In the genomic region with DNA sequence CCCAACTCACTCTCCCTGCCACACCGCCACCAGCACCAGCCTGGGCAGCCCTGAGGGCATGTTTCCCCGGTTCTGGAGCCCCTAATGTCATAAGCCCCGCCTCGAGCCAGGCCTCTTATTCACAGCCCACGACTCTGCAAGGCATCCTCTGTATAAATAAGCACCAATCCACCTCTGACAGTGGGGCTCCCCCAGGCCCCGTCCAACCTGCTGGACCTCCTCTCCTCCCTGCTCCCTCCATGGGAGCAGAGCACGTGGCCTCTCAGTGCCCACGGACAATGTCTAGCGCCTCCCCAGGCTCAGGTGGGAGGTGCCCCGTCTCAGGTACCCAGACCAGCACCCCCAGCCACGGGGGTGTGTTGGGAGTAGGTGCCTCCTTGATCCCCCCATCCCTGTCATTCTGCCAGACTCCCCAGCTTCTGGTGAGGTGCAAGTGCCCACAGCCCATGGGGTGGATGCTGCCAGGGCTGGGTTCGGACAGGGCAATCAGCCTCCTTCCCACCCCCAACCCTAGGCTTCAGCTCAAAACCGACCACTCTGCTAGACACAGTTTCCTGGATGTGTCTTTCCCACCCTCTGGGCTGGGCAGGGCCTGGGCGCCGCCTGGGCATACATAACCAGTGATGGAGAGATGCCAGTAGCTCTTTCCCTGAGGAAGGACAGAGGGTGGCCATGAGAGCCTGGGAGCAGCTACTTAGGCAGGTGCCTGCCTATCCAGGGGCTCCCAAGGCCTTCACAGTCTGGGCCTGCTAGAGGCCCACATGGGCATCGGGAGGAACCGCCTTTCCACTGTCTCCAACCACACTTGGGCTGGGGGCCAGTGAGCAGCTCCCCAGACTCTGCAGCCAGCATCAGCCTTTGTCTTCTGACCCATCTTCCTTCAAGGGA, we compare ENCODE assay signal across 10 cellular contexts. TPM values are rescaled to one million over a fixed set of nuclear protein-coding genes. Genes with fewer than 3 reads are reported as not detected.
A peak's percentile ranks its signal among the peaks of the same experiment; 100 is the strongest.
DNase-seq lines count a peak whose midpoint lies in the region; ATAC-seq, FAIRE-seq and TF ChIP-seq lines count a peak whose summit lies in the region.
"Had no signal": no experiment of that assay in that cellular context is flagged by ENCODE, and none has a peak within 500 bp of the region (broad histone marks: within the 10 kb centered on the region; RNA-seq: fewer than 3 reads in every experiment).

No MANE protein-coding gene starts in this region.

- TF ChIP-seq CTCF in left ventricle myocardium inferior (IDR thresholded peaks at IDR 0.05; ENCODE audit: borderline replicate concordance) = no peak
- no peak for TF ChIP-seq CTCF in GM20000 (IDR thresholded peaks at IDR 0.05; ENCODE audit: extremely low read depth, missing control alignments)

- no peak overlapping the region for H3K27ac ChIP-seq in left ventricle myocardium inferior (replicated peaks)
- no peak overlapping the region for H3K27ac ChIP-seq in iPS-20b (ENCODE audit: low read length)
- H3K27ac ChIP-seq: esophagus muscularis mucosa had no signal

- FAIRE-seq in urothelium cell line (lab: Jason Lieb, UNC) = no peak

- intact Hi-C loops in left ventricle myocardium inferior (cut with micrococcal nuclease) (no loop called here), left cardiac atrium (cut with DNase I) (loop anchor here in 1 of 2 donors (10.0 kb wide), 1 partner anchor 113 kb away; no protein-coding TSS in a partner anchor)

- H3K4me3 ChIP-seq in left ventricle myocardium inferior = no peak overlapping the region
- H3K4me3 ChIP-seq in iPS-20b (ENCODE audit: low read length) = peak overlapping the region; percentile 66; the same call in 1 of the 2 replicates

- no peak for ATAC-seq in left cardiac atrium

- H3K9ac ChIP-seq in iPS-20b (ENCODE audit: low read depth, low read length) = no peak overlapping the region

- H3K9me3 ChIP-seq in left ventricle myocardium inferior (replicated peaks) (no peaks in the 10 kb centered on the region), iPS-20b (ENCODE audit: insufficient read depth, low read depth, low read length) (no peaks in the 10 kb centered on the region)
- H3K9me3 ChIP-seq: esophagus muscularis mucosa had no signal

- H3K36me3 ChIP-seq in left ventricle myocardium inferior = no peaks in the 10 kb centered on the region
- H3K36me3 ChIP-seq in iPS-20b (ENCODE audit: insufficient read depth, low read depth, low read length) = no peaks in the 10 kb centered on the region
- H3K36me3 ChIP-seq: esophagus muscularis mucosa had no signal

- peaks cover 60% of the 10 kb centered on the region for H3K27me3 ChIP-seq in left ventricle myocardium inferior (ENCODE audit: low read depth)
- peaks cover 69% of the 10 kb centered on the region for H3K27me3 ChIP-seq in iPS-20b (ENCODE audit: insufficient read depth, low read length)

- DNase-seq in left ventricle myocardium inferior (peak; percentile 9), left cardiac atrium (no peak), RPMI8226 (peak; percentile 59), urothelium cell line (ENCODE audit: low spot score) (peak; percentile 53), GM20000 (ENCODE audit: low spot score) (no peak), AG08395 (ENCODE audit: low spot score) (no peak)
- no peak for DNase-seq in central memory CD4-positive, alpha-beta T cell
- DNase-seq: GF-D8 had no signal

- peaks cover 37% of the 10 kb centered on the region for H3K4me1 ChIP-seq in left ventricle myocardium inferior
- no peaks in the 10 kb centered on the region for H3K4me1 ChIP-seq in iPS-20b (ENCODE audit: insufficient read depth, low read length)

RNA-seq across cellular contexts. Expression of a gene that starts 1.6 kb away (rescaled TPM):
- total RNA-seq in left ventricle myocardium inferior = 2.9 TPM
- total RNA-seq in left cardiac atrium = 1 to 10 TPM; 1.6 to 2.3 TPM

RNA-seq across cellular contexts. Expression of a gene that starts 20.4 kb away (rescaled TPM):
- total RNA-seq in left ventricle myocardium inferior = not detected
- not detected for total RNA-seq in left cardiac atrium
- total RNA-seq: esophagus muscularis mucosa had no signal

RNA-seq across cellular contexts. Expression of a gene that starts 27.3 kb away (rescaled TPM):
- total RNA-seq in left ventricle myocardium inferior (0.82 TPM), left cardiac atrium (1 to 10 TPM; 1.6 to 2.4 TPM)

Comparison
In these comparisons a context has a peak if more than half of its experiments do, and no peak if none do; other contexts are left out.
1. DNase-seq: peak in left ventricle myocardium inferior (single experiment), RPMI8226 (single experiment) and urothelium cell line (single experiment); none in left cardiac atrium (single experiment), GM20000 (single experiment), AG08395 (single experiment) and central memory CD4-positive, alpha-beta T cell (single experiment).